Comparison of ENCODE assay signal across 16 cellular contexts in genomic region chr10:131155903-131156285, GRCh38.
DNase-seq lines count a peak whose midpoint lies in the region; ATAC-seq and TF ChIP-seq lines count a peak whose summit lies in the region.
"Had no signal": no experiment of that assay in that cellular context is flagged by ENCODE, and none has a peak within 500 bp of the region (broad histone marks: within the 10 kb centered on the region; RNA-seq: fewer than 3 reads in every experiment).

No MANE protein-coding gene starts in this region.

- no peaks in the 10 kb centered on the region for H3K79me1 ChIP-seq in mesendoderm (ENCODE audit: low read length)

- peaks cover 10% of the 10 kb centered on the region for H3K9me3 Mint-ChIP-seq in CD4-positive, alpha-beta T cell
- peaks cover 9% of the 10 kb centered on the region for H3K9me3 Mint-ChIP-seq in type B pancreatic cell
- H3K9me3 Mint-ChIP-seq in stimulated activated effector memory CD8-positive, alpha-beta T cell treated with anti-CD3 and anti-CD28 coated beads, Interleukin-12 subunit alpha, Interleukin-12 subunit beta, amount 100 ng/mL, for 72 hours = peaks cover 11% of the 10 kb centered on the region

- no peak overlapping the region for H2BK120ac ChIP-seq in mesendoderm (ENCODE audit: low read depth, low read length)

- no peak overlapping the region for H4K5ac ChIP-seq in mesendoderm (ENCODE audit: low read length)

- H3K9ac ChIP-seq in mesendoderm (ENCODE audit: low read length) = no peak overlapping the region
- H3K9ac ChIP-seq: BLaER1, GM23248 had no signal

- POLR2A ChIA-PET in CD4-positive, alpha-beta T cell (lab: Charles Lee) = no interaction called here

- CTCF ChIA-PET in CD4-positive, alpha-beta T cell (lab: Charles Lee) = no interaction called here

- no peak overlapping the region for H2BK5ac ChIP-seq in mesendoderm (ENCODE audit: low read length)

- ATAC-seq in CD4-positive, alpha-beta T cell (ENCODE audit: poor library complexity) = peak; percentile 43
- no peak for ATAC-seq in stimulated activated effector memory CD8-positive, alpha-beta T cell treated with anti-CD3 and anti-CD28 coated beads, Interleukin-12 subunit alpha, Interleukin-12 subunit beta, amount 100 ng/mL, for 72 hours
- ATAC-seq: CD8-positive, alpha-beta T cell had no signal

- TF ChIP-seq CTCF in CD4-positive, alpha-beta T cell (IDR thresholded peaks at IDR 0.05) = no peak
- peak; percentile 28 for TF ChIP-seq CTCF in type B pancreatic cell (conservative IDR thresholded peaks at IDR 0.05)

- no peaks in the 10 kb centered on the region for H3K36me3 ChIP-seq in mesendoderm (ENCODE audit: control insufficient read depth, insufficient read depth, low read length)
- H3K36me3 ChIP-seq: HAP-1 had no signal

- peaks cover 5% of the 10 kb centered on the region for H3K4me1 Mint-ChIP-seq in CD4-positive, alpha-beta T cell (ENCODE audit: low read depth)
- H3K4me1 Mint-ChIP-seq in type B pancreatic cell (ENCODE audit: unreplicated experiment) = peaks cover 5% of the 10 kb centered on the region
- H3K4me1 Mint-ChIP-seq in stimulated activated effector memory CD8-positive, alpha-beta T cell treated with anti-CD3 and anti-CD28 coated beads, Interleukin-12 subunit alpha, Interleukin-12 subunit beta, amount 100 ng/mL, for 72 hours = no peaks in the 10 kb centered on the region
- H3K4me1 Mint-ChIP-seq: CD14-positive monocyte had no signal

- no peak overlapping the region for H3K4me2 ChIP-seq in mesendoderm (ENCODE audit: low read length)
- H3K4me2 ChIP-seq: BLaER1 had no signal

- H3K27ac Mint-ChIP-seq in CD4-positive, alpha-beta T cell = no peak overlapping the region
- no peak overlapping the region for H3K27ac Mint-ChIP-seq in type B pancreatic cell
- H3K27ac Mint-ChIP-seq in stimulated activated effector memory CD8-positive, alpha-beta T cell treated with anti-CD3 and anti-CD28 coated beads, Interleukin-12 subunit alpha, Interleukin-12 subunit beta, amount 100 ng/mL, for 72 hours = no peak overlapping the region
- H3K27ac Mint-ChIP-seq: CD8-positive, alpha-beta T cell had no signal

- no peak overlapping the region for H3K4ac ChIP-seq in mesendoderm (ENCODE audit: low read depth, low read length)

- H2AK5ac ChIP-seq in mesendoderm (ENCODE audit: low read length) = no peak overlapping the region

- WGBS in mesendoderm (ENCODE audit: extremely low coverage, insufficient coverage, low lambda C conversion rate) = no CpG with 5 or more reads among the region's 9 CpGs

- peaks cover 6% of the 10 kb centered on the region for H3K9me3 ChIP-seq in CD4-positive, alpha-beta T cell (ENCODE audit: control insufficient read depth, low read length)
- H3K9me3 ChIP-seq: HAP-1 had no signal

- no peak overlapping the region for H3K4me3 ChIP-seq in mesendoderm (ENCODE audit: low read length)
- H3K4me3 ChIP-seq: BLaER1, GM23248, HAP-1 had no signal

- no peak overlapping the region for H3K56ac ChIP-seq in mesendoderm (ENCODE audit: low read length)

- no peak overlapping the region for H3K18ac ChIP-seq in mesendoderm (ENCODE audit: low read length)

- H3K27me3 ChIP-seq in CD4-positive, alpha-beta T cell (ENCODE audit: control insufficient read depth, insufficient read depth, low read length) = no peaks in the 10 kb centered on the region
- H3K27me3 ChIP-seq in mesendoderm (ENCODE audit: insufficient read depth, low read length, poor library complexity) = no peaks in the 10 kb centered on the region
- H3K27me3 ChIP-seq: BLaER1 had no signal

- no peak overlapping the region for H4K8ac ChIP-seq in mesendoderm (ENCODE audit: low read depth, low read length)

- no peak overlapping the region for H3K4me3 Mint-ChIP-seq in CD4-positive, alpha-beta T cell
- no peak overlapping the region for H3K4me3 Mint-ChIP-seq in type B pancreatic cell
- no peak overlapping the region for H3K4me3 Mint-ChIP-seq in stimulated activated effector memory CD8-positive, alpha-beta T cell treated with anti-CD3 and anti-CD28 coated beads, Interleukin-12 subunit alpha, Interleukin-12 subunit beta, amount 100 ng/mL, for 72 hours
- H3K4me3 Mint-ChIP-seq: CD14-positive monocyte; CD8-positive, alpha-beta T cell had no signal

- no peak overlapping the region for H2BK15ac ChIP-seq in mesendoderm (replicated peaks; ENCODE audit: low read depth)

- H3K79me2 ChIP-seq in mesendoderm (ENCODE audit: control insufficient read depth, insufficient read depth, low read length) = no peaks in the 10 kb centered on the region

- no peaks in the 10 kb centered on the region for H3K36me3 Mint-ChIP-seq in CD4-positive, alpha-beta T cell (ENCODE audit: low read depth)
- peaks cover 6% of the 10 kb centered on the region for H3K36me3 Mint-ChIP-seq in type B pancreatic cell
- H3K36me3 Mint-ChIP-seq in stimulated activated effector memory CD8-positive, alpha-beta T cell treated with anti-CD3 and anti-CD28 coated beads, Interleukin-12 subunit alpha, Interleukin-12 subunit beta, amount 100 ng/mL, for 72 hours = no peaks in the 10 kb centered on the region
- H3K36me3 Mint-ChIP-seq: CD14-positive monocyte; CD8-positive, alpha-beta T cell had no signal

- H3K27ac ChIP-seq in CD4-positive, alpha-beta T cell (ENCODE audit: low read depth, low read length) = no peak overlapping the region
- H3K27ac ChIP-seq in mesendoderm (ENCODE audit: low read depth, low read length) = no peak overlapping the region
- H3K27ac ChIP-seq: BLaER1, GM23248, HL-60 had no signal

- peak overlapping the region; percentile 66 for H3K23ac ChIP-seq in mesendoderm (ENCODE audit: low read length)

- intact Hi-C loops in CD4-positive, alpha-beta T cell (cut with DNase I, micrococcal nuclease) = no loop called here

- H3K27me3 Mint-ChIP-seq in CD4-positive, alpha-beta T cell = peaks cover 12% of the 10 kb centered on the region
- H3K27me3 Mint-ChIP-seq in type B pancreatic cell = peaks cover 25% of the 10 kb centered on the region

- H3K4me1 ChIP-seq in mesendoderm (ENCODE audit: control insufficient read depth, low read depth, low read length) = no peaks in the 10 kb centered on the region
- H3K4me1 ChIP-seq: HAP-1 had no signal

- DNase-seq in CD4-positive, alpha-beta T cell = no peak
- DNase-seq in OCI-M1 (lab: John Stamatoyannopoulos, UW) = peak; percentile 7
- DNase-seq in mesendoderm = peak; percentile 21
- DNase-seq in type B pancreatic cell (ENCODE audit: extremely low spot score, unreplicated experiment) = no peak
- no peak for DNase-seq in inferior parietal cortex (ENCODE audit: extremely low spot score)
- no peak for DNase-seq in stimulated activated effector memory CD8-positive, alpha-beta T cell treated with anti-CD3 and anti-CD28 coated beads, Interleukin-12 subunit alpha, Interleukin-12 subunit beta, amount 100 ng/mL, for 72 hours (ENCODE audit: low spot score in 2 of 2)
- no peak for DNase-seq in NAMALWA (ENCODE audit: low spot score)
- DNase-seq: 8988T; Calu3; CD8-positive, alpha-beta T cell; DMS79 treated with DMSO at 0.1 percent for 48 hours; GM23248 had no signal

Comparison
In these comparisons a context has a peak if more than half of its experiments do, and no peak if none do; other contexts are left out.
1. DNase-seq: peak in OCI-M1 (single experiment) and mesendoderm (single experiment); none in CD4-positive, alpha-beta T cell (0 of 10), type B pancreatic cell (single experiment), inferior parietal cortex (single experiment), stimulated activated effector memory CD8-positive, alpha-beta T cell treated with anti-CD3 and anti-CD28 coated beads, Interleukin-12 subunit alpha, Interleukin-12 subunit beta, amount 100 ng/mL, for 72 hours (0 of 2) and NAMALWA (single experiment).